Comparison of ENCODE assay signal across 15 cellular contexts in genomic region chr19:3478409-3479176, GRCh38. TPM values are rescaled to one million over a fixed set of nuclear protein-coding genes. Genes with fewer than 3 reads are reported as not detected.
DNase-seq lines count a peak whose midpoint lies in the region; ATAC-seq lines count a peak whose summit lies in the region.
"Had no signal": no experiment of that assay in that cellular context is flagged by ENCODE, and none has a peak within 500 bp of the region (broad histone marks: within the 10 kb centered on the region; RNA-seq: fewer than 3 reads in every experiment).

No MANE protein-coding gene starts in this region.

- H2BK120ac ChIP-seq in neuronal stem cell (ENCODE audit: low read depth, low read length) = no peak overlapping the region

- H3K27ac Mint-ChIP-seq in T-helper 1 cell treated with Interleukin-12 subunit alpha and Interleukin-12 subunit beta and Interleukin-4 antibody, amounts not matched to agents 30 μg/mL and 1 μg/mL, for 36 hours = no peak overlapping the region
- no peak overlapping the region for H3K27ac Mint-ChIP-seq in activated naive CD8-positive, alpha-beta T cell treated with anti-CD3 and anti-CD28 coated beads for 36 hours

- H4K8ac ChIP-seq in neuronal stem cell (ENCODE audit: low read depth, low read length) = no peak overlapping the region

- no peak overlapping the region for H3K4ac ChIP-seq in neuronal stem cell (ENCODE audit: low read length)

- H3K4me1 Mint-ChIP-seq in T-helper 1 cell treated with Interleukin-12 subunit alpha and Interleukin-12 subunit beta and Interleukin-4 antibody, amounts not matched to agents 30 μg/mL and 1 μg/mL, for 36 hours (ENCODE audit: low read depth) = peaks cover 5% of the 10 kb centered on the region
- H3K4me1 Mint-ChIP-seq in activated naive CD8-positive, alpha-beta T cell treated with anti-CD3 and anti-CD28 coated beads for 36 hours = peaks cover 8% of the 10 kb centered on the region

- H3K9me3 ChIP-seq in KOPT-K1 (ENCODE audit: insufficient read depth, low read length, poor library complexity, severe bottlenecking) = no peaks in the 10 kb centered on the region
- no peaks in the 10 kb centered on the region for H3K9me3 ChIP-seq in neuronal stem cell (replicated peaks in 1 of 2; ENCODE audit: control insufficient read depth in 2 of 2, insufficient read depth in 1 of 2, low read depth in 1 of 2, low read length in 2 of 2)
- H3K9me3 ChIP-seq: esophagus muscularis mucosa, tibial artery had no signal

- peaks cover 2 to 6% of the 10 kb centered on the region in 2 donors for H3K4me1 ChIP-seq in neuronal stem cell (ENCODE audit: control insufficient read depth in 2 of 2, insufficient read depth in 1 of 2, low read depth in 1 of 2, low read length in 2 of 2)

- peak overlapping the region; percentile 51 for H3K23ac ChIP-seq in neuronal stem cell (ENCODE audit: low read depth, low read length, poor library complexity)

- ATAC-seq in HG03460 (IDR thresholded peaks at IDR 0.05; ENCODE audit: unreplicated experiment) = no peak
- ATAC-seq: sciatic nerve had no signal

- H2BK5ac ChIP-seq in neuronal stem cell (ENCODE audit: low read length) = no peak overlapping the region

- no peak overlapping the region for H2BK12ac ChIP-seq in neuronal stem cell (ENCODE audit: low read length)

- no CpG with 5 or more reads among the region's 27 CpGs for WGBS in neuronal stem cell (ENCODE audit: extremely low coverage in 2 of 2, insufficient read length in 2 of 2, insufficient replicate concordance in 1 of 2), 2 donors

- no peak overlapping the region for H3K4me3 ChIP-seq in neuronal stem cell (ENCODE audit: low read length in 2 of 2)
- H3K4me3 ChIP-seq: esophagus muscularis mucosa, PC-9, tibial artery had no signal

- no peaks in the 10 kb centered on the region for H3K79me1 ChIP-seq in neuronal stem cell (ENCODE audit: low read depth, low read length)

- H2AK5ac ChIP-seq in neuronal stem cell (ENCODE audit: low read depth, low read length) = no peak overlapping the region

- H3K4me3 Mint-ChIP-seq in T-helper 1 cell treated with Interleukin-12 subunit alpha and Interleukin-12 subunit beta and Interleukin-4 antibody, amounts not matched to agents 30 μg/mL and 1 μg/mL, for 36 hours = peak overlapping the region; percentile 70
- peak overlapping the region; percentile 75 for H3K4me3 Mint-ChIP-seq in activated naive CD8-positive, alpha-beta T cell treated with anti-CD3 and anti-CD28 coated beads for 36 hours

- H2AFZ ChIP-seq in neuronal stem cell (ENCODE audit: low read length) = peak overlapping the region; percentile 45
- H2AFZ ChIP-seq: PC-9 had no signal

- DNase-seq in T-helper 1 cell (no peak), neuronal stem cell (ENCODE audit: low spot score) (no peak), SW480 (ENCODE audit: low spot score) (no peak), AG08396 (ENCODE audit: low spot score) (no peak)
- peak; percentile 16 for DNase-seq in activated naive CD8-positive, alpha-beta T cell treated with anti-CD3 and anti-CD28 coated beads for 36 hours
- DNase-seq: DMS79, PC-9 had no signal

- peaks cover 3% of the 10 kb centered on the region for H3K27me3 Mint-ChIP-seq in T-helper 1 cell treated with Interleukin-12 subunit alpha and Interleukin-12 subunit beta and Interleukin-4 antibody, amounts not matched to agents 30 μg/mL and 1 μg/mL, for 36 hours (ENCODE audit: low read depth)
- no peaks in the 10 kb centered on the region for H3K27me3 Mint-ChIP-seq in activated naive CD8-positive, alpha-beta T cell treated with anti-CD3 and anti-CD28 coated beads for 36 hours

- H3K4me2 ChIP-seq in neuronal stem cell (ENCODE audit: insufficient read depth, low read length, poor library complexity, severe bottlenecking) = peak overlapping the region; percentile 24
- H3K4me2 ChIP-seq: KMS-11, PC-9 had no signal

- no peak overlapping the region for H4K91ac ChIP-seq in neuronal stem cell (ENCODE audit: low read depth, low read length, poor library complexity)

- H3K36me3 Mint-ChIP-seq in T-helper 1 cell treated with Interleukin-12 subunit alpha and Interleukin-12 subunit beta and Interleukin-4 antibody, amounts not matched to agents 30 μg/mL and 1 μg/mL, for 36 hours (ENCODE audit: low read depth) = no peaks in the 10 kb centered on the region
- H3K36me3 Mint-ChIP-seq in activated naive CD8-positive, alpha-beta T cell treated with anti-CD3 and anti-CD28 coated beads for 36 hours = no peaks in the 10 kb centered on the region

- no peaks in the 10 kb centered on the region for H3K9me3 Mint-ChIP-seq in T-helper 1 cell treated with Interleukin-12 subunit alpha and Interleukin-12 subunit beta and Interleukin-4 antibody, amounts not matched to agents 30 μg/mL and 1 μg/mL, for 36 hours
- no peaks in the 10 kb centered on the region for H3K9me3 Mint-ChIP-seq in activated naive CD8-positive, alpha-beta T cell treated with anti-CD3 and anti-CD28 coated beads for 36 hours

- peaks cover 29% of the 10 kb centered on the region; the same call in 1 of the 2 replicates for H3K36me3 ChIP-seq in KOPT-K1 (ENCODE audit: insufficient read depth, low read length)
- H3K36me3 ChIP-seq in neuronal stem cell (replicated peaks in 1 of 2; ENCODE audit: control insufficient read depth in 2 of 2, insufficient read depth in 2 of 2, low read length in 2 of 2) = no peaks in the 10 kb centered on the region
- H3K36me3 ChIP-seq: esophagus muscularis mucosa, tibial artery had no signal

- no peak overlapping the region for H3K14ac ChIP-seq in neuronal stem cell (ENCODE audit: low read length)

- H3K9ac ChIP-seq in neuronal stem cell (ENCODE audit: low read depth, low read length, poor library complexity) = no peak overlapping the region
- H3K9ac ChIP-seq: KMS-11 had no signal

- H3K27me3 ChIP-seq in neuronal stem cell (ENCODE audit: control insufficient read depth in 3 of 3, insufficient read depth in 3 of 3, low read depth in 1 of 3, low read length in 3 of 3) = peaks cover 0 to 36% (median 4%) of the 10 kb centered on the region in 3 experiments

- H3K27ac ChIP-seq in KOPT-K1 (ENCODE audit: low read depth, low read length, poor library complexity, severe bottlenecking) = peak overlapping the region; percentile 73
- no peak overlapping the region for H3K27ac ChIP-seq in neuronal stem cell (replicated peaks; ENCODE audit: low read length)
- H3K27ac ChIP-seq: esophagus muscularis mucosa, KMS-11, PC-9, tibial artery had no signal

- no peak overlapping the region for H2BK15ac ChIP-seq in neuronal stem cell (ENCODE audit: low read length)

- peak overlapping the region; percentile 59 for H3K18ac ChIP-seq in neuronal stem cell (ENCODE audit: low read length)

RNA-seq across cellular contexts. Expression of gene SMIM24, which starts 1.7 kb away (rescaled TPM):
- total RNA-seq in activated naive CD8-positive, alpha-beta T cell treated with anti-CD3 and anti-CD28 coated beads for 36 hours = 1 to 10 TPM; 2.2 to 2.5 TPM
- 1.5 TPM for polyA plus RNA-seq in neuronal stem cell (2013, experiment 1 of 2)
- polyA plus RNA-seq in neuronal stem cell (2013, experiment 2 of 2) = 1.3 TPM
- total RNA-seq: esophagus muscularis mucosa, PC-9, sciatic nerve had no signal

RNA-seq across cellular contexts. Expression of gene SMIM44, which starts 4.6 kb away (rescaled TPM):
- total RNA-seq in activated naive CD8-positive, alpha-beta T cell treated with anti-CD3 and anti-CD28 coated beads for 36 hours = not detected
- polyA plus RNA-seq in neuronal stem cell (2013, experiment 1 of 2) = not detected
- not detected for polyA plus RNA-seq in neuronal stem cell (2013, experiment 2 of 2)
- total RNA-seq: cerebellum, esophagus muscularis mucosa, PC-9, sciatic nerve had no signal

RNA-seq across cellular contexts. Expression of gene DOHH, which starts 21.9 kb away (rescaled TPM):
- total RNA-seq in activated naive CD8-positive, alpha-beta T cell treated with anti-CD3 and anti-CD28 coated beads for 36 hours = 10 to 100 TPM; 17.2 to 18.3 TPM
- polyA plus RNA-seq in neuronal stem cell (2013, experiment 1 of 2) = 3.9 TPM
- polyA plus RNA-seq in neuronal stem cell (2013, experiment 2 of 2) = 3.7 TPM

RNA-seq across cellular contexts. Expression of gene FZR1, which starts 27.5 kb away (rescaled TPM):
- 10 to 100 TPM; 32.6 to 39.6 TPM for total RNA-seq in activated naive CD8-positive, alpha-beta T cell treated with anti-CD3 and anti-CD28 coated beads for 36 hours
- polyA plus RNA-seq in neuronal stem cell (2013, experiment 1 of 2) = 41.4 TPM
- 37.0 TPM for polyA plus RNA-seq in neuronal stem cell (2013, experiment 2 of 2)
